1 cellular context compared by ENCODE assay signal in genomic region chr13:30110301-30111070, GRCh38.
TF ChIP-seq lines count a peak whose summit lies in the region.

No MANE protein-coding gene starts in this region.

TF ChIP-seq in IMR-90, 13 proteins besides CTCF, POLR2A, EP300 and RAD21 (continued from another document):
- TF ChIP-seq ELK1 (IDR thresholded peaks at IDR 0.05; ENCODE audit: borderline replicate concordance, low read depth, low read length) (no peak), CEBPB (IDR thresholded peaks at IDR 0.05; ENCODE audit: low read depth, low read length) (no peak), USF2 (IDR thresholded peaks at IDR 0.05; ENCODE audit: low read depth, low read length) (no peak), MXI1 (IDR thresholded peaks at IDR 0.05; ENCODE audit: borderline replicate concordance, low read depth, low read length) (no peak), BHLHE40 (IDR thresholded peaks at IDR 0.05; ENCODE audit: low read depth, low read length) (no peak), FOS (IDR thresholded peaks at IDR 0.05; ENCODE audit: low read depth, low read length) (no peak), NFE2L2 (IDR thresholded peaks at IDR 0.05; ENCODE audit: low read depth, low read length) (no peak), RCOR1 (IDR thresholded peaks at IDR 0.05; ENCODE audit: insufficient replicate concordance, low read length) (no peak), MAFK (IDR thresholded peaks at IDR 0.05; ENCODE audit: low read depth, low read length) (no peak), RFX5 (IDR thresholded peaks at IDR 0.05; ENCODE audit: low read depth, low read length) (no peak), CHD1 (IDR thresholded peaks at IDR 0.05; ENCODE audit: low read depth, low read length) (no peak), SMC3 (IDR thresholded peaks at IDR 0.05; ENCODE audit: low read depth, low read length) (no peak)
